Comparison of ENCODE assay signal across 18 cellular contexts in the genomic region with DNA sequence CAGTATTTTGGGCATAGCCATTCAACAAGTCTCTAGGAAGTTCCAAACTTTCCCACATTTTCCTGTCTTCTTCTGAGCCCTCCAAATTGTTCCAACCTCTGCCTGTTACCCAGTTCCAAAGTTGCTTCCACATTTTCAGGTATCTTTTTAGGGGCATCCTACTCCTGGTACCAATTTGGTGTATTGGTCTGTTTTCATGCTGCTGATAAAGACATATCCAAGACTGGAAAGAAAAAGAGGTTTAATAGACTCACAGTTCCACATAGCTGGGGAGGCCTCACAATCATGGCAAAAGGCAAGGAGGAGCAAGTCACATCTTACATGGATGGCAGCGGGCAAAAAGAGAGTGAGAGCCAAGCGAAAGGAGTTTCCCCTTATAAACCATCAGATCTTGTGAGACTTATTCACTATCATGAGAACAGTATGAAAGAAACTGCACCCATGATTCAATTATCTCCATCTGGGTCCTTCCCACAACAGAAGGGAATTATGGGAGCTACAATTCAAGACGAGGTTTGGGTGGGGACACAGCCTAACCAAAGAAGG. TPM values are rescaled to one million over a fixed set of nuclear protein-coding genes. Genes with fewer than 3 reads are reported as not detected.
"Had no signal": no experiment of that assay in that cellular context is flagged by ENCODE, and none has a peak within 500 bp of the region (broad histone marks: within the 10 kb centered on the region; RNA-seq: fewer than 3 reads in every experiment).

No MANE protein-coding gene starts in this region.

RNA-seq across cellular contexts. Expression of a gene that starts 43.1 kb away (rescaled TPM):
- total RNA-seq: activated naive CD4-positive, alpha-beta T cell treated with anti-CD3 and anti-CD28 coated beads for 36 hours; activated naive CD4-positive, alpha-beta T cell treated with anti-CD3 and anti-CD28 coated beads, Interleukin-2, amount 50 U/mL, for 72 hours; activated naive CD8-positive, alpha-beta T cell treated with anti-CD3 and anti-CD28 coated beads for 36 hours; activated naive CD8-positive, alpha-beta T cell treated with anti-CD3 and anti-CD28 coated beads, Interleukin-2, amount 10 ng/mL, durations not matched to agents 7 days and 5 days; activated T-cell treated with anti-CD3 and anti-CD28 coated beads, Interleukin-2, amount 50 U/mL, for 4 hours; activated T-cell treated with anti-CD3 and anti-CD28 coated beads, Interleukin-2, amount 50 U/mL, for 72 hours; activated T-helper 1 cell treated with anti-CD3 and anti-CD28 coated beads, Interleukin-12 subunit alpha, Interleukin-12 subunit beta, Interleukin-2, Interleukin-4 antibody, amounts not matched to agents 30 ng/mL and 10 ng/mL and 1 ng/mL, durations not matched to agents 14 hours and 24 hours and 36 hours; activated T-helper 17 cell treated with anti-CD3 and anti-CD28 coated beads, Interleukin-2, amount 50 U/mL, for 72 hours; activated T-helper 2 cell treated with anti-CD3 and anti-CD28 coated beads, Interferon-gamma antibody, Interleukin-2, Interleukin-4, amounts not matched to agents 10 μg/mL and 5 μg/mL and 100 μg/mL, durations not matched to agents 14 hours and 24 hours and 36 hours; adrenal gland; aorta; ascending aorta; body of pancreas; breast epithelium; bronchial epithelial cell; cardiac septum; chondrocyte had no signal
- polyA plus RNA-seq: adipose tissue, adrenal gland, aorta had no signal
